29 cellular contexts compared by ENCODE assay signal in genomic region chr16:80341242-80341641, GRCh38.
A peak's percentile ranks its signal among the peaks of the same experiment; 100 is the strongest.
DNase-seq lines count a peak whose midpoint lies in the region; TF ChIP-seq lines count a peak whose summit lies in the region.
"Had no signal": no experiment of that assay in that cellular context is flagged by ENCODE, and none has a peak within 500 bp of the region (broad histone marks: within the 10 kb centered on the region; RNA-seq: fewer than 3 reads in every experiment).

No MANE protein-coding gene starts in this region.

- no peak overlapping the region for H3K4me3 Mint-ChIP-seq in neural crest cell
- H3K4me3 Mint-ChIP-seq: activated CD4-positive, alpha-beta memory T cell treated with anti-CD3 and anti-CD28 coated beads for 36 hours; activated T-helper 17 cell treated with anti-CD3 and anti-CD28 coated beads, Interleukin-2, amount 50 U/mL, for 72 hours; CD14-positive monocyte; dendritic cell treated with granulocyte-macrophage colony-stimulating factor and Interleukin-4, amounts not matched to agents 40 ng/mL and 50 ng/mL, for 4 days; mesothelial cell of epicardium; natural killer cell treated with Interleukin-12 subunit alpha and Interleukin-12 subunit beta and Interleukin-15 and Interleukin-18, amount 100 ng/mL, for 72 hours had no signal

- peaks cover 2% of the 10 kb centered on the region for H3K27me3 Mint-ChIP-seq in neural crest cell (ENCODE audit: low read depth)
- H3K27me3 Mint-ChIP-seq: dendritic cell treated with granulocyte-macrophage colony-stimulating factor and Interleukin-4, amounts not matched to agents 40 ng/mL and 50 ng/mL, for 4 days had no signal

- no peaks in the 10 kb centered on the region for H3K36me3 Mint-ChIP-seq in neural crest cell (ENCODE audit: low read depth)
- H3K36me3 Mint-ChIP-seq: activated CD4-positive, alpha-beta memory T cell treated with anti-CD3 and anti-CD28 coated beads for 36 hours; activated naive CD4-positive, alpha-beta T cell treated with anti-CD3 and anti-CD28 coated beads, Interleukin-2, amount 50 U/mL, for 72 hours; CD14-positive monocyte; mesothelial cell of epicardium; natural killer cell treated with Interleukin-12 subunit alpha and Interleukin-12 subunit beta and Interleukin-15 and Interleukin-18, amount 100 ng/mL, for 72 hours had no signal

- H3K9me3 ChIP-seq in NT2/D1 (ENCODE audit: insufficient read depth, low read length), result no peaks in the 10 kb centered on the region
- H3K9me3 ChIP-seq: Peyer's patch, psoas muscle, SJCRH30, stomach, tibial artery had no signal

- H3K9ac ChIP-seq in NT2/D1 (ENCODE audit: insufficient read length, low read depth), result no peak overlapping the region

- H3K27ac Mint-ChIP-seq in neural crest cell (ENCODE audit: unreplicated experiment), result no peak overlapping the region
- H3K27ac Mint-ChIP-seq: activated CD4-positive, alpha-beta memory T cell treated with anti-CD3 and anti-CD28 coated beads for 36 hours; activated naive CD4-positive, alpha-beta T cell treated with anti-CD3 and anti-CD28 coated beads, Interleukin-2, amount 50 U/mL, for 72 hours; activated T-helper 17 cell treated with anti-CD3 and anti-CD28 coated beads, Interleukin-2, amount 50 U/mL, for 72 hours; CD14-positive monocyte; dendritic cell treated with granulocyte-macrophage colony-stimulating factor and Interleukin-4, amounts not matched to agents 40 ng/mL and 50 ng/mL, for 4 days; mesothelial cell of epicardium; natural killer cell treated with Interleukin-12 subunit alpha and Interleukin-12 subunit beta and Interleukin-15 and Interleukin-18, amount 100 ng/mL, for 72 hours had no signal

- H3K27me3 ChIP-seq in NT2/D1 (ENCODE audit: insufficient read depth, insufficient read length), result no peaks in the 10 kb centered on the region
- H3K27me3 ChIP-seq: Peyer's patch, SJCRH30 had no signal

- H3K9me3 Mint-ChIP-seq in neural crest cell, result no peaks in the 10 kb centered on the region
- H3K9me3 Mint-ChIP-seq: activated CD4-positive, alpha-beta memory T cell treated with anti-CD3 and anti-CD28 coated beads for 36 hours; activated naive CD4-positive, alpha-beta T cell treated with anti-CD3 and anti-CD28 coated beads, Interleukin-2, amount 50 U/mL, for 72 hours; activated T-helper 17 cell treated with anti-CD3 and anti-CD28 coated beads, Interleukin-2, amount 50 U/mL, for 72 hours; dendritic cell treated with granulocyte-macrophage colony-stimulating factor and Interleukin-4, amounts not matched to agents 40 ng/mL and 50 ng/mL, for 4 days; mesothelial cell of epicardium; natural killer cell treated with Interleukin-12 subunit alpha and Interleukin-12 subunit beta and Interleukin-15 and Interleukin-18, amount 100 ng/mL, for 72 hours had no signal

- H3K4me1 ChIP-seq in NT2/D1 (ENCODE audit: insufficient read depth, insufficient read length), result no peaks in the 10 kb centered on the region
- H3K4me1 ChIP-seq: Peyer's patch, psoas muscle, SJCRH30, stomach had no signal

- H3K4me3 ChIP-seq in NT2/D1 (ENCODE audit: insufficient read length, low read depth), result no peak overlapping the region
- H3K4me3 ChIP-seq: Peyer's patch, psoas muscle, SJCRH30, stomach, tibial artery had no signal

- H3K4me1 Mint-ChIP-seq in neural crest cell, result peaks cover 6% of the 10 kb centered on the region
- H3K4me1 Mint-ChIP-seq: activated T-helper 17 cell treated with anti-CD3 and anti-CD28 coated beads, Interleukin-2, amount 50 U/mL, for 72 hours; CD14-positive monocyte; mesothelial cell of epicardium had no signal

- DNase-seq in NT2/D1 (ENCODE audit: low read depth, low spot score) (peak; percentile 11), iPS-NIHi11 (ENCODE audit: low spot score) (peak; percentile 35), neural crest cell (ENCODE audit: low read depth, low spot score) (no peak), germinal center (ENCODE audit: low spot score) (no peak), NOMO-1 treated with dmso at 0.1 percent for 144 hours (lab: John Stamatoyannopoulos, UW; ENCODE audit: unreplicated experiment) (no peak), posterior vena cava (ENCODE audit: low spot score) (no peak), dedifferentiated amniotic fluid mesenchymal stem cell (ENCODE audit: extremely low spot score) (no peak)
- DNase-seq: activated CD4-positive, alpha-beta memory T cell treated with anti-CD3 and anti-CD28 coated beads for 36 hours; activated CD8-positive, alpha-beta memory T cell treated with anti-CD3 and anti-CD28 coated beads, Interleukin-2, amount 50 U/mL, for 48 hours; aorta; HCEC 1CT; IMR-90; left colon; NCI-H2107; NCI-H510A; NK-92 treated with Interleukin-12 subunit alpha and Interleukin-12 subunit beta, amount 100 ng/mL, for 24 hours; Peyer's patch; psoas muscle; SJCRH30; stimulated activated CD8-positive, alpha-beta memory T cell treated with anti-CD3 and anti-CD28 coated beads, Interleukin-4, amount 100 ng/mL, for 48 hours; stomach; tibial artery had no signal

- intact Hi-C loops in posterior vena cava (cut with DNase I), result no loop called here

- H3K36me3 ChIP-seq in NT2/D1 (ENCODE audit: insufficient read depth, insufficient read length, low read length), result no peaks in the 10 kb centered on the region
- H3K36me3 ChIP-seq: Peyer's patch, SJCRH30, stomach, tibial artery had no signal

- peak; percentile 13 for TF ChIP-seq CTCF in GM12873 (IDR thresholded peaks at IDR 0.05; ENCODE audit: insufficient read depth, low read depth, low read length, missing control alignments)
- peak; percentile 23 for TF ChIP-seq CTCF in neural crest cell (conservative IDR thresholded peaks at IDR 0.05)

Comparison
In these comparisons a context has a peak if more than half of its experiments do, and no peak if none do; other contexts are left out.
1. DNase-seq: peak in NT2/D1 (single experiment) and iPS-NIHi11 (single experiment); none in neural crest cell (single experiment), germinal center (single experiment), NOMO-1 treated with dmso at 0.1 percent for 144 hours (single experiment), posterior vena cava (single experiment) and dedifferentiated amniotic fluid mesenchymal stem cell (single experiment).